Comparison of ENCODE assay signal across 1 cellular context in genomic region chr2:112924348-112924747, GRCh38.
TF ChIP-seq lines count a peak whose summit lies in the region.

No MANE protein-coding gene starts in this region.

TF ChIP-seq in GM23338, 12 proteins besides CTCF, POLR2A, EP300 and RAD21 (continued from another document):
- no peak for TF ChIP-seq ZNF462 (CRISPR knock-in tag; IDR thresholded peaks at IDR 0.05)
- no peak for TF ChIP-seq EZH2phosphoT487 (IDR thresholded peaks at IDR 0.05; ENCODE audit: unreplicated experiment)
- TF ChIP-seq CREB1 (CRISPR knock-in tag; IDR thresholded peaks at IDR 0.05; ENCODE audit: low read depth): no peak
- TF ChIP-seq REST (IDR thresholded peaks at IDR 0.05; ENCODE audit: unreplicated experiment): no peak
- TF ChIP-seq ZNF331 (CRISPR knock-in tag; IDR thresholded peaks at IDR 0.05; ENCODE audit: low read depth): no peak
- no peak for TF ChIP-seq EZH2 (IDR thresholded peaks at IDR 0.05; ENCODE audit: low read depth, unreplicated experiment)
- no peak for TF ChIP-seq ETS1 (IDR thresholded peaks at IDR 0.05)
- no peak for TF ChIP-seq JUNB (IDR thresholded peaks at IDR 0.05; ENCODE audit: unreplicated experiment)
- no peak for TF ChIP-seq STAT1 (IDR thresholded peaks at IDR 0.05; ENCODE audit: unreplicated experiment)
